Comparison of ENCODE assay signal across 7 cellular contexts in genomic region chrX:104098151-104098808, GRCh38. TPM values are rescaled to one million over a fixed set of nuclear protein-coding genes. Genes with fewer than 3 reads are reported as not detected.
DNase-seq lines count a peak whose midpoint lies in the region; TF ChIP-seq lines count a peak whose summit lies in the region.

No MANE protein-coding gene starts in this region.

- H3K4me3 ChIP-seq in GM12864 (ENCODE audit: low read depth, low read length) (no peak overlapping the region), breast epithelium (no peak overlapping the region)

- H3K9me3 ChIP-seq in breast epithelium = no peaks in the 10 kb centered on the region

- CTCF ChIA-PET in HEK293T (lab: Yijun Ruan, JAX) = interaction anchor here (0.9 to 1.2 kb wide), 3 partner anchors 38 to 253 kb away, joined by 3 to 7 read pairs (median 3); no protein-coding TSS in a partner anchor

- intact Hi-C loops in breast epithelium (cut with DNase I; ENCODE audit: low total_unique reads) = no loop called here

- H3K4me1 ChIP-seq in breast epithelium = no peaks in the 10 kb centered on the region

- POLR2A ChIA-PET in HEK293T (lab: Yijun Ruan, JAX) = interaction anchor here (2.9 kb wide), 1 partner anchor 14 kb away, joined by 14 read pairs; the partner anchor contains the start of gene ZCCHC18

- peak; percentile 42 for TF ChIP-seq CTCF in GM12864 (IDR thresholded peaks at IDR 0.05; ENCODE audit: low read depth, low read length, missing control alignments)
- TF ChIP-seq CTCF in breast epithelium (IDR thresholded peaks at IDR 0.05) = peak; percentile 42 to 50 (median 48)

- DNase-seq in GM12864 (ENCODE audit: low read depth) (no peak), HEK293T (ENCODE audit: extremely low spot score) (peak; percentile 66), NCI-H1436 (lab: John Stamatoyannopoulos, UW) (peak; percentile 69), SKM-1 treated with dmso at 0.1 percent for 144 hours (lab: John Stamatoyannopoulos, UW; ENCODE audit: unreplicated experiment) (peak; percentile 39), breast epithelium (ENCODE audit: low spot score in 2 of 2) (peak in 1 of 2 donors; percentile 26), kidney glomerular epithelial cell (lab: John Stamatoyannopoulos, UW) (peak; percentile 49)
- DNase-seq in stimulated activated CD8-positive, alpha-beta memory T cell treated with anti-CD3 and anti-CD28 coated beads, Interleukin-4, amount 100 ng/mL, for 24 hours (ENCODE audit: low read depth) = peak; percentile 15

- peaks cover 0 to 44% of the 10 kb centered on the region in 2 donors for H3K27me3 ChIP-seq in breast epithelium

- TF ChIP-seq POLR2A in breast epithelium (IDR thresholded peaks at IDR 0.05) = no peak

- no peak overlapping the region for H3K27ac ChIP-seq in breast epithelium

- no peaks in the 10 kb centered on the region for H3K36me3 ChIP-seq in breast epithelium

TF ChIP-seq in HEK293T, 16 proteins besides CTCF, POLR2A, EP300 and RAD21:
- 0 out of 2 replicates have a peak, but pooled peaks have one; percentile 30 for TF ChIP-seq L3MBTL2 (conservative IDR thresholded peaks at IDR 0.05)
- TF ChIP-seq NFRKB (IDR thresholded peaks at IDR 0.05) = no peak

RNA-seq across cellular contexts. Expression of gene ZCCHC18, which starts 14.0 kb away (rescaled TPM):
- total RNA-seq in breast epithelium = 1 to 10 TPM in 2 of 3 donors, under 1 TPM in 1; 0.59 to 5.2 (median 1.1) TPM

RNA-seq across cellular contexts. Expression of gene TMSB15C, which starts 22.2 kb away (rescaled TPM):
- 1 to 10 TPM; 1.8 to 6.2 (median 4.1) TPM for total RNA-seq in breast epithelium

RNA-seq across cellular contexts. Expression of gene H2BW2, which starts 58.5 kb away (rescaled TPM):
- not detected for total RNA-seq in breast epithelium

RNA-seq across cellular contexts. Expression of gene SLC25A53, which starts 58.5 kb away (rescaled TPM):
- 10 to 100 TPM; 16.4 to 21.1 (median 17.6) TPM for total RNA-seq in breast epithelium
